ENCODE assay signal across 1 cellular context in the genomic region with DNA sequence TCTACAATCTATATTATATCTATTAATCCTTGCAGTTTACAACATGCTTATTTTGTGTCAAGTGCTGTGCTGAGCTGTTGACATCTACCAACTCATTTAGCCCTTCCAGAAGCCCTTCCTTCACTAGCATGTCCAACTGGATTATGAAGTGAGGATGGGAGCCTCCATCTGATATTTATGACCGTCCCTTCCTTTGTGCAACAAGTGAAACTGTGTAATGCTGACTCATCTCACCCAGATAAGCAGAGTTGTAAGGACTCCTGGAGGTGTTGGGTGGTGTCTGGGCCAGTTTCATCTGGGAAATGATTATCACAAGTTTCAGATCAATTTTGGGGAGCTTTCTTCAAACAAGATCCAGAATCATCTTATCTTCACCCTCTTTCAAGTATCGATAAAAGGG.
TF ChIP-seq lines count a peak whose summit lies in the region.

No MANE protein-coding gene starts in this region.

TF ChIP-seq in A549, 52 proteins besides CTCF, POLR2A, EP300 and RAD21:
- TF ChIP-seq MAZ (IDR thresholded peaks at IDR 0.05; ENCODE audit: borderline replicate concordance, low read depth, low read length) = no peak
- peak; percentile 55 for TF ChIP-seq MAFK (IDR thresholded peaks at IDR 0.05; ENCODE audit: partially characterized antibody)
